In the genomic region with DNA sequence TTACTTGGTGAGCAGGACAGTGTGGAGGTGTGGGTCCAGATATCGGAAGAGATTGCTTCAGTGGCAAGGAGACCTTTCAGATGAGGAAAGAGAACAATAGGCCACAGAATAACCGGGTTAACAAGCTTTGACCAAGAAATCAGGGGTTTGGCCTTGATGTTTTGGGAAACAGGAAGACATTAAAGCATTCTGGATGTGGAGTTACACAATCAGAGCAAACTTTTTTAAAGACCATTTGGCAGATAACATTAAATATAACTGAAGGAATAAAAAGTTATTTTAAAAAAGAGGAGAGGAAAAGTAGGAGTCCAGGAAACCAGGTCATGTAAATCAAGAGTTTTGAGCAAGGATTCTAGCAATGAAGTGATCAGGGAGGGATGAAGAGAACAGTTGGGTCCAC, we compare ENCODE assay signal across 21 cellular contexts. TPM values are rescaled to one million over a fixed set of nuclear protein-coding genes. Genes with fewer than 3 reads are reported as not detected.
"Had no signal": no experiment of that assay in that cellular context is flagged by ENCODE, and none has a peak within 500 bp of the region (broad histone marks: within the 10 kb centered on the region; RNA-seq: fewer than 3 reads in every experiment).

No MANE protein-coding gene starts in this region.

- DNase-seq: Karpas-422, KG1, MG63, NCI-H1092 treated with DMSO at 0.1 percent for 48 hours, NCI-H1436 treated with DMSO at 0.1 percent for 48 hours, NCI-H1694, NCI-H187 treated with DMSO at 0.1 percent for 48 hours, NCI-H2029 treated with DMSO at 0.1 percent for 48 hours, NCI-H2171 treated with DMSO at 0.1 percent for 48 hours, NCI-H345, NCI-H446 treated with DMSO at 0.1 percent for 48 hours, NCI-H510A treated with DMSO at 0.1 percent for 48 hours, NCI-H526, Right ventricle myocardium superior, RPMI8226, SIG-M5 had no signal

- H3K4me3 ChIP-seq: MG63, SJSA1, SK-N-MC had no signal

- H3K36me3 ChIP-seq: MG63, SJSA1 had no signal

- FAIRE-seq: HTR-8/SVneo, RCC 7860 had no signal

- H3K27ac ChIP-seq: HL-60, SJSA1, SK-N-MC had no signal

- H3K4me1 ChIP-seq: SJSA1 had no signal

- H3K9me3 ChIP-seq: MG63, SJSA1 had no signal

- H3K27me3 ChIP-seq: MG63 had no signal

RNA-seq across cellular contexts. Expression of gene TNFRSF11A, which starts 35.7 kb away (rescaled TPM):
- total RNA-seq: SJSA1 had no signal
